In genomic region chr1:148264374-148265276, GRCh38 we compare ENCODE assay signal across 8 cellular contexts.
DNase-seq lines count a peak whose midpoint lies in the region; ATAC-seq, FAIRE-seq and TF ChIP-seq lines count a peak whose summit lies in the region.

No MANE protein-coding gene starts in this region.

- H3K27me3 Mint-ChIP-seq in astrocyte (ENCODE audit: low read depth, unreplicated experiment): peaks cover 8% of the 10 kb centered on the region

- peak overlapping the region; percentile 74; the same call in 1 of the 2 replicates for H3K27ac ChIP-seq in HUES64 (ENCODE audit: low read depth, low read length)
- H3K27ac ChIP-seq in astrocyte (ENCODE audit: low read depth, low read length): no peak overlapping the region

- peak overlapping the region; percentile 86 for H3K4me3 Mint-ChIP-seq in astrocyte (ENCODE audit: unreplicated experiment)

- H4K20me1 ChIP-seq in astrocyte (ENCODE audit: insufficient read depth, low read length): no peaks in the 10 kb centered on the region

- no peak for ATAC-seq in HG03442 (IDR thresholded peaks at IDR 0.05; ENCODE audit: unreplicated experiment)
- ATAC-seq in HG03469 (IDR thresholded peaks at IDR 0.05; ENCODE audit: unreplicated experiment): no peak

- H3K4me1 Mint-ChIP-seq in astrocyte (ENCODE audit: low read depth, unreplicated experiment): peaks cover 6% of the 10 kb centered on the region

- H3K4me2 ChIP-seq in astrocyte (ENCODE audit: low read length): peak overlapping the region; percentile 86

- TF ChIP-seq CTCF in AG10803 (conservative IDR thresholded peaks at IDR 0.05; ENCODE audit: low read length): no peak
- TF ChIP-seq CTCF in astrocyte (IDR thresholded peaks at IDR 0.05; ENCODE audit: insufficient read depth, low read depth, low read length): no peak

- H3K27me3 ChIP-seq in HUES64 (ENCODE audit: insufficient read depth, low read length) (no peaks in the 10 kb centered on the region), astrocyte (ENCODE audit: insufficient read depth, low read length) (peaks cover 8% of the 10 kb centered on the region)

- no peak for FAIRE-seq in astrocyte (lab: Jason Lieb, UNC)

- H3K4me3 ChIP-seq in AG10803 (ENCODE audit: low read length) (no peak overlapping the region; the same call in 1 of the 2 replicates), HUES64 (ENCODE audit: low read length) (peak overlapping the region; percentile 59), astrocyte (ENCODE audit: insufficient read depth, low read depth, low read length) (peak overlapping the region; percentile 51)

- no peaks in the 10 kb centered on the region for H3K9me3 ChIP-seq in HUES64 (ENCODE audit: insufficient read depth, low read depth, low read length)
- H3K9me3 ChIP-seq in astrocyte (ENCODE audit: insufficient read depth, low read depth, low read length): no peaks in the 10 kb centered on the region

- peak overlapping the region; percentile 61 for H2AFZ ChIP-seq in astrocyte (ENCODE audit: low read depth, low read length)

- H3K4me1 ChIP-seq in HUES64 (ENCODE audit: insufficient read depth, low read length): no peaks in the 10 kb centered on the region
- H3K4me1 ChIP-seq in astrocyte (ENCODE audit: insufficient read depth, low read length): peaks cover 4% of the 10 kb centered on the region

- 2% methylated on average over 27 of the region's 29 CpGs for WGBS in HUES64

- DNase-seq in AG10803 (ENCODE audit: low read depth) (peak; percentile 56), astrocyte (ENCODE audit: low read depth) (peak; percentile 71), left kidney (ENCODE audit: low read depth, low spot score) (peak; percentile 65), NCI-H1105 (lab: John Stamatoyannopoulos, UW) (no peak)
- no peak for DNase-seq in effector CD8-positive, alpha-beta T cell (lab: John Stamatoyannopoulos, UW)

- H3K79me2 ChIP-seq in astrocyte (ENCODE audit: insufficient read depth, low read length): no peaks in the 10 kb centered on the region

- peak overlapping the region; percentile 66 for H3K9ac ChIP-seq in HUES64 (ENCODE audit: low read depth, low read length)
- H3K9ac ChIP-seq in astrocyte (ENCODE audit: low read length): peak overlapping the region; percentile 81

- H3K36me3 ChIP-seq in HUES64 (ENCODE audit: insufficient read depth, low read length) (no peaks in the 10 kb centered on the region), astrocyte (ENCODE audit: insufficient read depth, low read length) (no peaks in the 10 kb centered on the region)

- H3K36me3 Mint-ChIP-seq in astrocyte (ENCODE audit: low read depth, unreplicated experiment): no peaks in the 10 kb centered on the region

- H3K27ac Mint-ChIP-seq in astrocyte (ENCODE audit: unreplicated experiment): peak overlapping the region; percentile 58

- peaks cover 2% of the 10 kb centered on the region for H3K9me3 Mint-ChIP-seq in astrocyte (ENCODE audit: unreplicated experiment)

Comparison
In these comparisons a context has a peak if more than half of its experiments do, and no peak if none do; other contexts are left out.
1. DNase-seq: peak in AG10803 (single experiment), astrocyte (single experiment) and left kidney (single experiment); none in effector CD8-positive, alpha-beta T cell (single experiment) and NCI-H1105 (single experiment).